In genomic region chr7:46079421-46079820, GRCh38 we compare ENCODE assay signal across 26 cellular contexts.
DNase-seq lines count a peak whose midpoint lies in the region; ATAC-seq, FAIRE-seq and TF ChIP-seq lines count a peak whose summit lies in the region.
"Had no signal": no experiment of that assay in that cellular context is flagged by ENCODE, and none has a peak within 500 bp of the region (broad histone marks: within the 10 kb centered on the region; RNA-seq: fewer than 3 reads in every experiment).

No MANE protein-coding gene starts in this region.

- peaks cover 8% of the 10 kb centered on the region for H3K79me1 ChIP-seq in trophoblast cell (ENCODE audit: low read length)

- no peaks in the 10 kb centered on the region for H3K36me3 ChIP-seq in trophoblast cell (ENCODE audit: control insufficient read depth in 1 of 2, insufficient read depth in 2 of 2, low read length in 2 of 2)
- H3K36me3 ChIP-seq: BE2C, BLaER1 had no signal

- H3K4me2 ChIP-seq in trophoblast cell (ENCODE audit: low read length): no peak overlapping the region
- H3K4me2 ChIP-seq: BLaER1 had no signal

- DNase-seq in H54 (ENCODE audit: insufficient read length, low spot score): no peak
- DNase-seq in SK-MEL-5 (ENCODE audit: low read depth, low spot score): peak; percentile 64
- peak; percentile 92 for DNase-seq in foreskin melanocyte
- peak; percentile 86 to 88 for DNase-seq in trophoblast cell
- no peak for DNase-seq in MV-4-11 (lab: John Stamatoyannopoulos, UW)
- DNase-seq in cerebellar cortex (ENCODE audit: low spot score): no peak
- DNase-seq in GM10248 (ENCODE audit: extremely low spot score): no peak
- DNase-seq: 8988T; ACHN; BE2C; C1 segment of cervical spinal cord; Caco-2; Calu3; CD4-positive, alpha-beta memory T cell; CD4-positive, CD25-positive, alpha-beta regulatory T cell; CD8-positive, alpha-beta memory T cell; DMS79 treated with DMSO at 0.1 percent for 48 hours; GF-D8 had no signal

- H3K4me1 ChIP-seq in trophoblast cell (ENCODE audit: control insufficient read depth in 1 of 2, insufficient read depth in 2 of 2, low read length in 2 of 2): peaks cover 9 to 10% of the 10 kb centered on the region in 2 experiments
- H3K4me1 ChIP-seq: BE2C, BLaER1, Caco-2 had no signal

- no peak overlapping the region for H2BK5ac ChIP-seq in trophoblast cell (ENCODE audit: low read depth, low read length, poor library complexity)

- no peak overlapping the region for H4K8ac ChIP-seq in trophoblast cell (ENCODE audit: low read depth, low read length)

- H2AK5ac ChIP-seq in trophoblast cell (ENCODE audit: low read length): no peak overlapping the region

- H3K27ac ChIP-seq in trophoblast cell (ENCODE audit: low read depth, low read length): peak overlapping the region; percentile 30
- H3K27ac ChIP-seq: BLaER1 had no signal

- no peaks in the 10 kb centered on the region for H3K27me3 ChIP-seq in trophoblast cell (ENCODE audit: insufficient read depth, low read length)
- H3K27me3 ChIP-seq: BE2C, BLaER1 had no signal

- peak overlapping the region; percentile 43 for H2BK12ac ChIP-seq in trophoblast cell (ENCODE audit: low read length)

- CTCF ChIA-PET in GM10248 (lab: Yijun Ruan, JAX): no interaction called here

- H3K18ac ChIP-seq in trophoblast cell (ENCODE audit: low read length): no peak overlapping the region

- H3K9ac ChIP-seq in trophoblast cell (ENCODE audit: low read length): no peak overlapping the region
- H3K9ac ChIP-seq: BLaER1 had no signal

- H3K14ac ChIP-seq in trophoblast cell (ENCODE audit: low read length): no peak overlapping the region

- H2AFZ ChIP-seq in trophoblast cell (ENCODE audit: insufficient read depth, low read length, poor library complexity): no peak overlapping the region

- no peak overlapping the region for H4K12ac ChIP-seq in trophoblast cell (ENCODE audit: low read depth, low read length)

- peak overlapping the region; percentile 41 for H2BK120ac ChIP-seq in trophoblast cell (ENCODE audit: insufficient read depth, low read length, poor library complexity)

- in situ Hi-C loops in SK-MEL-5 (cut with HindIII; ENCODE audit: low pct_unique_long_range_greater_than_20kb, low sequenced_read_pairs): no loop called here

- no peak for TF ChIP-seq CTCF in GM10248 (IDR thresholded peaks at IDR 0.05; ENCODE audit: control extremely low read depth, extremely low read depth, low read depth, missing control alignments)

- H3K9me3 ChIP-seq in trophoblast cell (ENCODE audit: insufficient read depth, low read depth, low read length): no peaks in the 10 kb centered on the region
- H3K9me3 ChIP-seq: BE2C, BLaER1, Caco-2 had no signal

- POLR2A ChIA-PET in GM10248 (lab: Yijun Ruan, JAX): no interaction called here

- H3K4me3 ChIP-seq in trophoblast cell (ENCODE audit: low read depth, low read length): no peak overlapping the region
- H3K4me3 ChIP-seq: BLaER1, GM12878 had no signal

- ATAC-seq in HG02610 (IDR thresholded peaks at IDR 0.05; ENCODE audit: unreplicated experiment): no peak
- ATAC-seq: GM12878 had no signal

- H3K23ac ChIP-seq in trophoblast cell (ENCODE audit: low read length): no peak overlapping the region

- TF ChIP-seq POLR2A in H54 (IDR thresholded peaks at IDR 0.05; ENCODE audit: low read depth, low read length): no peak

- WGBS in trophoblast cell (ENCODE audit: extremely low coverage, insufficient coverage, insufficient read length): no CpG with 5 or more reads among the region's 2 CpGs

- H3K4ac ChIP-seq in trophoblast cell (ENCODE audit: low read depth, low read length): no peak overlapping the region

- H3K79me2 ChIP-seq in trophoblast cell (ENCODE audit: control insufficient read depth, insufficient read depth, low read length, poor library complexity): no peaks in the 10 kb centered on the region

- peak overlapping the region; percentile 28 for H4K91ac ChIP-seq in trophoblast cell (ENCODE audit: low read depth, low read length)

- peak; percentile 15 for FAIRE-seq in H54 (lab: Jason Lieb, UNC)
- FAIRE-seq: A204.1, D721Med, G401.6, GM12878, GM12892, GM18507 had no signal

Comparison
In these comparisons a context has a peak if more than half of its experiments do, and no peak if none do; other contexts are left out.
1. DNase-seq: peak in SK-MEL-5 (single experiment), foreskin melanocyte (single experiment) and trophoblast cell (2 of 2); none in H54 (single experiment), MV-4-11 (single experiment), cerebellar cortex (single experiment) and GM10248 (single experiment).